17 cellular contexts compared by ENCODE assay signal in the genomic region with DNA sequence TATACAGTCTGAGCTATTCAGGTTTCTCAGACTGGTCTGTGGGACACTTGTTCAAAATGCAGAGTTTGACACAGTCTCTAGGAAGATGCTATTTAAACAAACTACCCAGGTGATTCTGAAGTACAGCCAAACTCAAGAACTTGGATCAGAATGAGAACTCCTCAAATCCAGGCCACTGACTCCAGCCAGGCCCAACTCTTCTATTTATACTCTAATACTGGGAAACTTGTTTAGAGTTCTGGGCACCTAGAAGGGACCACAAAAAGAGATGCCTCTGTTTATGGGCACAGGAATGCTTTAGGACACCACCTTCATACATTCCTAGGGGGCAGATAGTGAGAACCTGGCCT. TPM values are rescaled to one million over a fixed set of nuclear protein-coding genes. Genes with fewer than 3 reads are reported as not detected.
DNase-seq lines count a peak whose midpoint lies in the region; ATAC-seq and TF ChIP-seq lines count a peak whose summit lies in the region.
"Had no signal": no experiment of that assay in that cellular context is flagged by ENCODE, and none has a peak within 500 bp of the region (broad histone marks: within the 10 kb centered on the region; RNA-seq: fewer than 3 reads in every experiment).

No MANE protein-coding gene starts in this region.

- H3K4me3 ChIP-seq in PC-3 (ENCODE audit: low read length) (peak overlapping the region; percentile 61; the same call in 1 of the 2 replicates), colonic mucosa (no peak overlapping the region), stomach (no peak overlapping the region)
- H3K4me3 ChIP-seq: BLaER1 treated with 17β-estradiol and CSF1 and Interleukin-3, amounts not matched to agents 10 nM and 100 nM; lower lobe of right lung; tibial artery had no signal

- CTCF ChIA-PET in PC-3 (lab: Charles Lee), result no interaction called here

- H3K79me2 ChIP-seq in PC-3 (ENCODE audit: low read length), result no peaks in the 10 kb centered on the region

- intact Hi-C loops in PC-3 (cut with micrococcal nuclease) (loop anchor here (2.0 to 10.0 kb wide), 3 partner anchors 40 to 83 kb away; partner anchors contain the start of gene ADD3), colonic mucosa (cut with DNase I) (no loop called here), stomach (cut with DNase I; ENCODE audit: low total_unique reads) (no loop called here)

- no peak for TF ChIP-seq POLR2A in stomach (IDR thresholded peaks at IDR 0.05)

- H3K9me2 ChIP-seq in PC-3 (replicated peaks; ENCODE audit: low read length), result no peaks in the 10 kb centered on the region

- no peaks in the 10 kb centered on the region for H3K36me3 ChIP-seq in PC-3 (ENCODE audit: low read depth, low read length)
- no peaks in the 10 kb centered on the region for H3K36me3 ChIP-seq in colonic mucosa
- no peaks in the 10 kb centered on the region for H3K36me3 ChIP-seq in stomach
- H3K36me3 ChIP-seq: BLaER1 treated with 17β-estradiol and CSF1 and Interleukin-3, amounts not matched to agents 10 nM and 100 nM; lower lobe of right lung; tibial artery had no signal

- BruUV-seq in PC-3 (replicated peaks; lab: Mats Ljungman, UMichigan), result no TSS peak

- H3K27ac Mint-ChIP-seq in mesothelial cell of epicardium, result peak overlapping the region; percentile 76
- H3K27ac Mint-ChIP-seq: activated CD4-positive, alpha-beta memory T cell treated with anti-CD3 and anti-CD28 coated beads, Interleukin-2, amount 10 ng/mL, durations not matched to agents 7 days and 5 days; activated naive CD8-positive, alpha-beta T cell treated with anti-CD3 and anti-CD28 coated beads for 36 hours had no signal

- no peaks in the 10 kb centered on the region for H4K20me1 ChIP-seq in PC-3 (ENCODE audit: low read length)
- H4K20me1 ChIP-seq: BLaER1 treated with 17β-estradiol and CSF1 and Interleukin-3, amounts not matched to agents 10 nM and 100 nM had no signal

- peak overlapping the region; percentile 72; the same call in 1 of the 2 replicates for H2AFZ ChIP-seq in PC-3 (ENCODE audit: low read length)

- H3K27me3 Mint-ChIP-seq in mesothelial cell of epicardium (ENCODE audit: low read depth), result no peaks in the 10 kb centered on the region
- H3K27me3 Mint-ChIP-seq: activated naive CD8-positive, alpha-beta T cell treated with anti-CD3 and anti-CD28 coated beads for 36 hours had no signal

- no peak for TF ChIP-seq EP300 in stomach (IDR thresholded peaks at IDR 0.05)

- H3K9me3 ChIP-seq in PC-3 (ENCODE audit: low read length) (no peaks in the 10 kb centered on the region), colonic mucosa (no peaks in the 10 kb centered on the region), stomach (no peaks in the 10 kb centered on the region)
- H3K9me3 ChIP-seq: lower lobe of right lung, tibial artery had no signal

- DNase-seq in PC-3 (no peak), colonic mucosa (no peak), mesothelial cell of epicardium (ENCODE audit: low spot score in 2 of 2, unreplicated experiment in 2 of 2) (no peak), stomach (no peak), COR-L47 (lab: John Stamatoyannopoulos, UW) (no peak), DMS79 (lab: John Stamatoyannopoulos, UW) (no peak)
- no peak for DNase-seq in activated CD8-positive, alpha-beta memory T cell treated with anti-CD3 and anti-CD28 coated beads for 24 hours
- DNase-seq: activated CD4-positive, alpha-beta memory T cell treated with anti-CD3 and anti-CD28 coated beads, Interleukin-2, amount 10 ng/mL, durations not matched to agents 7 days and 5 days; activated naive CD8-positive, alpha-beta T cell treated with anti-CD3 and anti-CD28 coated beads for 36 hours; activated T-cell treated with anti-CD3 and anti-CD28 coated beads, Interleukin-2, amount 50 U/mL, for 48 hours; effector CD8-positive, alpha-beta T cell; lower lobe of right lung; NCI-H524 treated with DMSO at 0.1 percent for 48 hours; stimulated activated CD4-positive, alpha-beta T cell treated with anti-CD3 and anti-CD28 coated beads, Interleukin-4, amount 100 ng/mL, for 4 hours; tibial artery had no signal

- H3K27me3 ChIP-seq in PC-3 (ENCODE audit: low read length) (no peaks in the 10 kb centered on the region), colonic mucosa (no peaks in the 10 kb centered on the region), stomach (no peaks in the 10 kb centered on the region)
- H3K27me3 ChIP-seq: BLaER1 treated with 17β-estradiol and CSF1 and Interleukin-3, amounts not matched to agents 10 nM and 100 nM; tibial artery had no signal

- ATAC-seq in PC-3, result no peak; the same call in 1 of the 2 replicates
- no peak for ATAC-seq in GM18511 (IDR thresholded peaks at IDR 0.05; ENCODE audit: unreplicated experiment)
- ATAC-seq: lower lobe of right lung had no signal

- no peaks in the 10 kb centered on the region for H3K36me3 Mint-ChIP-seq in mesothelial cell of epicardium
- H3K36me3 Mint-ChIP-seq: activated naive CD8-positive, alpha-beta T cell treated with anti-CD3 and anti-CD28 coated beads for 36 hours had no signal

- H3F3A ChIP-seq in PC-3 (ENCODE audit: low read length, unreplicated experiment), result no peaks in the 10 kb centered on the region

- peak overlapping the region; percentile 87 for H3K4me2 ChIP-seq in PC-3 (ENCODE audit: low read length)
- H3K4me2 ChIP-seq: BLaER1 treated with 17β-estradiol and CSF1 and Interleukin-3, amounts not matched to agents 10 nM and 100 nM had no signal

- peak overlapping the region; percentile 43; the same call in 1 of the 2 replicates for H3K9ac ChIP-seq in PC-3 (ENCODE audit: low read length)
- H3K9ac ChIP-seq in colonic mucosa (ENCODE audit: low read depth in 2 of 2, low read length in 2 of 2), result peak overlapping the region in 1 of 2 donors; percentile 27
- H3K9ac ChIP-seq: BLaER1 treated with 17β-estradiol and CSF1 and Interleukin-3, amounts not matched to agents 10 nM and 100 nM had no signal

- peak overlapping the region; percentile 86 for H3K27ac ChIP-seq in PC-3 (ENCODE audit: low read length)
- peak overlapping the region; percentile 35 for H3K27ac ChIP-seq in colonic mucosa
- H3K27ac ChIP-seq in stomach, result peak overlapping the region in 3 of 5 donors; percentile 47 to 75 (median 65)
- H3K27ac ChIP-seq: BLaER1 treated with 17β-estradiol and CSF1 and Interleukin-3, amounts not matched to agents 10 nM and 100 nM; lower lobe of right lung had no signal

- no peak for TF ChIP-seq CTCF in PC-3 (conservative IDR thresholded peaks at IDR 0.05; ENCODE audit: low read depth, low read length)
- TF ChIP-seq CTCF in colonic mucosa (IDR thresholded peaks at IDR 0.05), result no peak
- no peak for TF ChIP-seq CTCF in mesothelial cell of epicardium (IDR thresholded peaks at IDR 0.05; ENCODE audit: unreplicated experiment)
- TF ChIP-seq CTCF in stomach (IDR thresholded peaks at IDR 0.05), result no peak

- H3K4me3 Mint-ChIP-seq in mesothelial cell of epicardium, result no peak overlapping the region
- H3K4me3 Mint-ChIP-seq: activated CD4-positive, alpha-beta memory T cell treated with anti-CD3 and anti-CD28 coated beads, Interleukin-2, amount 10 ng/mL, durations not matched to agents 7 days and 5 days; activated naive CD8-positive, alpha-beta T cell treated with anti-CD3 and anti-CD28 coated beads for 36 hours had no signal

- no peaks in the 10 kb centered on the region for H3K9me3 Mint-ChIP-seq in mesothelial cell of epicardium
- H3K9me3 Mint-ChIP-seq: activated CD4-positive, alpha-beta memory T cell treated with anti-CD3 and anti-CD28 coated beads, Interleukin-2, amount 10 ng/mL, durations not matched to agents 7 days and 5 days; activated naive CD8-positive, alpha-beta T cell treated with anti-CD3 and anti-CD28 coated beads for 36 hours had no signal

- POLR2A ChIA-PET in PC-3 (lab: Charles Lee; ENCODE audit: unreplicated experiment), result no interaction called here

- peaks cover 31% of the 10 kb centered on the region for H3K4me1 ChIP-seq in PC-3 (ENCODE audit: insufficient read depth, low read length)
- peaks cover 4% of the 10 kb centered on the region for H3K4me1 ChIP-seq in colonic mucosa
- peaks cover 12 to 73% (median 64%) of the 10 kb centered on the region in 4 donors for H3K4me1 ChIP-seq in stomach

- peaks cover 41% of the 10 kb centered on the region for H3K4me1 Mint-ChIP-seq in mesothelial cell of epicardium
- H3K4me1 Mint-ChIP-seq: activated naive CD8-positive, alpha-beta T cell treated with anti-CD3 and anti-CD28 coated beads for 36 hours had no signal

RNA-seq across cellular contexts. Expression of gene ADD3, which starts 40.1 kb away (rescaled TPM):
- total RNA-seq in PC-3 (2014; rRNA removed) (25.7 and 30.3 TPM in 2 replicates), colonic mucosa (100 to 1,000 TPM; 127 to 131 TPM), mesothelial cell of epicardium (98.7 to 104 TPM (median 101 TPM) in 3 replicates), stomach (100 to 1,000 TPM in 3 of 5 donors, 10 to 100 TPM in 2; 66.0 to 600 (median 222) TPM)
- 10 to 100 TPM; 22.9 to 64.9 (median 36.4) TPM for polyA plus RNA-seq in stomach

RNA-seq across cellular contexts. Expression of gene XPNPEP1, which starts 44.4 kb away (rescaled TPM):
- total RNA-seq in PC-3 (2014; rRNA removed), result 77.3 TPM in 2 replicates
- total RNA-seq in colonic mucosa, result 100 to 1,000 TPM; 122 to 127 TPM
- total RNA-seq in mesothelial cell of epicardium, result 85.6 to 88.7 TPM (median 87.7 TPM) in 3 replicates
- total RNA-seq in stomach, result 100 to 1,000 TPM in 3 of 5 donors, 10 to 100 TPM in 2; 21.7 to 180 (median 129) TPM
- 10 to 100 TPM; 24.8 to 36.5 (median 24.8) TPM for polyA plus RNA-seq in stomach

Comparison
In these comparisons a context has a peak if more than half of its experiments do, and no peak if none do; other contexts are left out.
1. H3K27ac ChIP-seq: peak in every context shown above with its lines; median percentile 86 in PC-3; 65 in stomach; 35 in colonic mucosa.